ENCODE assay signal across 26 cellular contexts in genomic region chrX:96615448-96615847, GRCh38.
"Had no signal": no experiment of that assay in that cellular context is flagged by ENCODE, and none has a peak within 500 bp of the region (broad histone marks: within the 10 kb centered on the region; RNA-seq: fewer than 3 reads in every experiment).

No MANE protein-coding gene starts in this region.

- FAIRE-seq: endometrium, islet of Langerhans had no signal

- H3K36me3 ChIP-seq: gastroesophageal sphincter, heart left ventricle, lower lobe of right lung, right lobe of liver, tibial artery had no signal

- H3K27me3 ChIP-seq: foreskin keratinocyte, gastroesophageal sphincter, hepatocyte, testis, tibial artery had no signal

- H3K4me3 ChIP-seq: gastroesophageal sphincter, heart left ventricle, hepatocyte, lower lobe of right lung, right lobe of liver, smooth muscle cell, testis, tibial artery had no signal

- ATAC-seq: effector memory CD8-positive, alpha-beta T cell; foreskin keratinocyte; gastroesophageal sphincter; heart left ventricle; left ventricle myocardium superior; lower lobe of right lung; naive thymus-derived CD8-positive, alpha-beta T cell; right lobe of liver; stimulated activated naive CD8-positive, alpha-beta T cell treated with anti-CD3 and anti-CD28 coated beads, Interleukin-15, amount 100 ng/mL, for 72 hours had no signal

- DNase-seq: cerebellar nuclear complex; cortex of kidney; effector memory CD8-positive, alpha-beta T cell; foreskin keratinocyte; heart left ventricle; kidney glomerular epithelial cell; left ventricle myocardium superior; lower lobe of right lung; naive thymus-derived CD8-positive, alpha-beta T cell; nephron progenitor cell; nucleus accumbens; retina; right lobe of liver; stimulated activated CD4-positive, alpha-beta T cell treated with anti-CD3 and anti-CD28 coated beads, Interleukin-12 subunit alpha, Interleukin-12 subunit beta, amount 100 ng/mL, for 4 hours; stimulated activated CD4-positive, alpha-beta T cell treated with anti-CD3 and anti-CD28 coated beads, Interleukin-1b, Interleukin-23, amount 100 ng/mL, for 48 hours; stimulated activated CD4-positive, alpha-beta T cell treated with anti-CD3 and anti-CD28 coated beads, Interleukin-4, amount 100 ng/mL, for 1 hour; stimulated activated CD8-positive, alpha-beta memory T cell treated with anti-CD3 and anti-CD28 coated beads, Interleukin-4, amount 100 ng/mL, for 48 hours; stimulated activated naive CD4-positive, alpha-beta T cell; stimulated activated naive CD8-positive, alpha-beta T cell treated with anti-CD3 and anti-CD28 coated beads, Interleukin-15, amount 100 ng/mL, for 72 hours; testis; tibial artery had no signal

- H3K27ac ChIP-seq: foreskin keratinocyte, gastroesophageal sphincter, heart left ventricle, hepatocyte, lower lobe of right lung, right lobe of liver, testis, tibial artery had no signal

- H3K4me1 ChIP-seq: foreskin keratinocyte, gastroesophageal sphincter, heart left ventricle, lower lobe of right lung, right lobe of liver, testis, tibial artery had no signal

- H3K9me3 ChIP-seq: gastroesophageal sphincter, heart left ventricle, lower lobe of right lung, right lobe of liver, testis, tibial artery had no signal
